Comparison of ENCODE assay signal across 1 cellular context in the genomic region with DNA sequence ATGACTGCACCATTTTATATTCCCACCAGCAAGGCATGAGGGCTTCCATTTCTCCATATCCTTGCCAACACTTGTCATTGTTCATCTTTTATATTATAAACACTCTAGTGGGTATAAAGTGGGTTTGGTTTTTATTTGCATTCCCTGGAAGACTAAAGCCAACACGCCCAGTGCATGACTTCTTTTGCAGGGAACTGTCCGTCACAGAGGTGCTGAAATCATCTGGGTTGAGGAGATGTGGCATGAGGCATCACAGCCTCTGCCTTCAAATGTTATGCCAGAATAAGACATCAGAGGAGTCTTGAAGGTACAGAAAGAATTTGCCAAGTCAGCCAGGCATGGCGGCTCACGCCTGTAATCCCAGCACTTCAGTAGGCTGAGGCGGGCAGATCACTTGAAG.
TF ChIP-seq lines count a peak whose summit lies in the region.

No MANE protein-coding gene starts in this region.

TF ChIP-seq in HepG2, 621 proteins besides CTCF, POLR2A, EP300 and RAD21 (continued from another document):
- no peak for TF ChIP-seq SKI (IDR thresholded peaks at IDR 0.05; ENCODE audit: partially characterized antibody)
TF ChIP-seq in HepG2: peak in this region for 31.
